Comparison of ENCODE assay signal across 7 cellular contexts in genomic region chr7:2019693-2020511, GRCh38.
DNase-seq lines count a peak whose midpoint lies in the region; ATAC-seq and TF ChIP-seq lines count a peak whose summit lies in the region.

No MANE protein-coding gene starts in this region.

- H3K36me3 ChIP-seq in gastroesophageal sphincter, result no peaks in the 10 kb centered on the region

- no peaks in the 10 kb centered on the region for H3K27me3 ChIP-seq in gastroesophageal sphincter

- ATAC-seq in GM18861 (IDR thresholded peaks at IDR 0.05; ENCODE audit: unreplicated experiment) (peak; percentile 64), HG03520 (IDR thresholded peaks at IDR 0.05; ENCODE audit: unreplicated experiment) (peak; percentile 59), gastroesophageal sphincter (peak; percentile 74), HG03097 (IDR thresholded peaks at IDR 0.05; ENCODE audit: low FRiP score, unreplicated experiment) (no peak)
- ATAC-seq in activated CD8-positive, alpha-beta memory T cell treated with anti-CD3 and anti-CD28 coated beads, Interleukin-2, amount 10 ng/mL, durations not matched to agents 7 days and 5 days, result peak; percentile 57

- CTCF ChIA-PET in activated CD8-positive, alpha-beta memory T cell treated with anti-CD3 and anti-CD28 coated beads, Interleukin-2, amount 10 ng/mL, durations not matched to agents 7 days and 5 days (lab: Charles Lee), result no interaction called here

- peaks cover 9% of the 10 kb centered on the region for H3K36me3 Mint-ChIP-seq in activated CD8-positive, alpha-beta memory T cell treated with anti-CD3 and anti-CD28 coated beads, Interleukin-2, amount 10 ng/mL, durations not matched to agents 7 days and 5 days

- H3K9me3 Mint-ChIP-seq in activated CD8-positive, alpha-beta memory T cell treated with anti-CD3 and anti-CD28 coated beads, Interleukin-2, amount 10 ng/mL, durations not matched to agents 7 days and 5 days (ENCODE audit: low read depth), result peaks cover 12% of the 10 kb centered on the region

- TF ChIP-seq EP300 in gastroesophageal sphincter (IDR thresholded peaks at IDR 0.05), result no peak

- no peak for TF ChIP-seq POLR2A in gastroesophageal sphincter (IDR thresholded peaks at IDR 0.05)

- no peaks in the 10 kb centered on the region for H3K27me3 Mint-ChIP-seq in activated CD8-positive, alpha-beta memory T cell treated with anti-CD3 and anti-CD28 coated beads, Interleukin-2, amount 10 ng/mL, durations not matched to agents 7 days and 5 days

- H3K9me3 ChIP-seq in gastroesophageal sphincter, result peaks cover 0 to 11% (median 0%) of the 10 kb centered on the region in 3 donors

- H3K27ac ChIP-seq in gastroesophageal sphincter, result peak overlapping the region in 3 of 4 donors; percentile 71 to 80 (median 76)

- H3K4me3 Mint-ChIP-seq in activated CD8-positive, alpha-beta memory T cell treated with anti-CD3 and anti-CD28 coated beads, Interleukin-2, amount 10 ng/mL, durations not matched to agents 7 days and 5 days, result no peak overlapping the region

- 51 to 95% methylated on average over 10 to 15 of the region's 44 CpGs for WGBS in gastroesophageal sphincter (ENCODE audit: low coverage in 1 of 2), 2 donors

- H3K4me3 ChIP-seq in gastroesophageal sphincter (peak overlapping the region in 1 of 2 donors; percentile 32), skeletal muscle cell (ENCODE audit: low read depth, low read length) (no peak overlapping the region)

- no peak overlapping the region for H3K27ac Mint-ChIP-seq in activated CD8-positive, alpha-beta memory T cell treated with anti-CD3 and anti-CD28 coated beads, Interleukin-2, amount 10 ng/mL, durations not matched to agents 7 days and 5 days

- no peak for DNase-seq in activated CD8-positive, alpha-beta memory T cell treated with anti-CD3 and anti-CD28 coated beads, Interleukin-2, amount 10 ng/mL, durations not matched to agents 7 days and 5 days
- DNase-seq in skeletal muscle cell (ENCODE audit: low read depth) (peak; percentile 87), NCI-H774 (lab: John Stamatoyannopoulos, UW) (no peak)

- peaks cover 0 to 25% (median 12%) of the 10 kb centered on the region in 3 donors for H3K4me1 ChIP-seq in gastroesophageal sphincter

- no peak for TF ChIP-seq CTCF in gastroesophageal sphincter (IDR thresholded peaks at IDR 0.05)

- peaks cover 3% of the 10 kb centered on the region for H3K4me1 Mint-ChIP-seq in activated CD8-positive, alpha-beta memory T cell treated with anti-CD3 and anti-CD28 coated beads, Interleukin-2, amount 10 ng/mL, durations not matched to agents 7 days and 5 days
